ENCODE assay signal across 12 cellular contexts in the genomic region with DNA sequence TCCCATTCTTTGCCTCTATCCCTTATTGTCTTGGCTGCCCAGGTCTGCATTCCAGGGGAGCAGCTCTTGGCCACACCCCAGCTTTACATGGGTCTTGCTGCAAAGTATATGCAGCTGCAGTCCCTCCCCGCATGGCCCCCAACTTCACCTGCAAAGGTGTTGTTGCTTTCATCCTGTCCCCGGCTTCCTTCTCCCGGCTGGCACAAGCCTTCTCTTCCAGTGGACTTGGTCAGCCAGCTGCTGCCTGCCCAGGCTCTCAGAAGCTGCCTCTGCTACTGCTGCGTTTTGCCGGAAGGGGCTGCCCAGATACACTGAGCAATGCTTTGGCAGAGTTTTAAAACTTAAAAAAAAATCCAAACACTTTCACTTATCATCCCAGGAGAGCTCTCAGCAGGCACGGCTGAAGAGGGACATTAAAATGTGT.
DNase-seq lines count a peak whose midpoint lies in the region; ATAC-seq, FAIRE-seq and TF ChIP-seq lines count a peak whose summit lies in the region.
"Had no signal": no experiment of that assay in that cellular context is flagged by ENCODE, and none has a peak within 500 bp of the region (broad histone marks: within the 10 kb centered on the region; RNA-seq: fewer than 3 reads in every experiment).

No MANE protein-coding gene starts in this region.

- H4K20me1 ChIP-seq in astrocyte (ENCODE audit: insufficient read depth, low read length) = no peaks in the 10 kb centered on the region

- ATAC-seq in left cardiac atrium = peak; percentile 88 to 92
- no peak for ATAC-seq in HG03442 (IDR thresholded peaks at IDR 0.05; ENCODE audit: unreplicated experiment)

- H3K27me3 Mint-ChIP-seq in astrocyte (ENCODE audit: low read depth, unreplicated experiment) = no peaks in the 10 kb centered on the region
- H3K27me3 Mint-ChIP-seq in progenitor cell of endocrine pancreas = no peaks in the 10 kb centered on the region

- H3K36me3 ChIP-seq in astrocyte (ENCODE audit: insufficient read depth, low read length) (no peaks in the 10 kb centered on the region), WERI-Rb-1 (no peaks in the 10 kb centered on the region)

- TF ChIP-seq CTCF in AG09309 (IDR thresholded peaks at IDR 0.05; ENCODE audit: control insufficient read depth, insufficient read depth, low read depth, low read length, missing control alignments) (peak; percentile 72), astrocyte (IDR thresholded peaks at IDR 0.05; ENCODE audit: insufficient read depth, low read depth, low read length) (peak; percentile 36), progenitor cell of endocrine pancreas (IDR thresholded peaks at IDR 0.05; ENCODE audit: unreplicated experiment) (peak; percentile 10), WERI-Rb-1 (IDR thresholded peaks at IDR 0.05; ENCODE audit: low read depth, low read length) (no peak)

- peak overlapping the region; percentile 26 for H2AFZ ChIP-seq in astrocyte (ENCODE audit: low read depth, low read length)

- no peak overlapping the region for H3K27ac ChIP-seq in astrocyte (ENCODE audit: low read depth, low read length)
- H3K27ac ChIP-seq in WERI-Rb-1 = no peak overlapping the region

- H3K27me3 ChIP-seq in astrocyte (ENCODE audit: insufficient read depth, low read length) = no peaks in the 10 kb centered on the region
- no peaks in the 10 kb centered on the region for H3K27me3 ChIP-seq in WERI-Rb-1 (ENCODE audit: insufficient read depth, low read depth, severe bottlenecking)

- intact Hi-C loops in left cardiac atrium (cut with DNase I) = loop anchor here in 1 of 2 donors (5.0 to 10.0 kb wide), 2 partner anchors 98 to 366 kb away; no protein-coding TSS in a partner anchor

- H3K27ac Mint-ChIP-seq in astrocyte (ENCODE audit: unreplicated experiment) (no peak overlapping the region), progenitor cell of endocrine pancreas (no peak overlapping the region)
- H3K27ac Mint-ChIP-seq: CD14-positive monocyte had no signal

- H3K9me3 ChIP-seq in astrocyte (ENCODE audit: insufficient read depth, low read depth, low read length) (no peaks in the 10 kb centered on the region), WERI-Rb-1 (ENCODE audit: severe bottlenecking) (no peaks in the 10 kb centered on the region)

- H3K4me1 ChIP-seq in astrocyte (ENCODE audit: insufficient read depth, low read length) = peaks cover 13% of the 10 kb centered on the region

- H3K9me3 Mint-ChIP-seq in astrocyte (ENCODE audit: unreplicated experiment) (no peaks in the 10 kb centered on the region), progenitor cell of endocrine pancreas (ENCODE audit: low read depth) (no peaks in the 10 kb centered on the region)

- H3K4me3 ChIP-seq in AG09309 (ENCODE audit: control insufficient read depth, low read depth, low read length) = no peak overlapping the region
- H3K4me3 ChIP-seq in astrocyte (ENCODE audit: insufficient read depth, low read depth, low read length) = peak overlapping the region; percentile 40
- no peak overlapping the region for H3K4me3 ChIP-seq in WERI-Rb-1 (ENCODE audit: low read depth, low read length)

- peak overlapping the region; percentile 80 for H3K4me2 ChIP-seq in astrocyte (ENCODE audit: low read length)

- H3K36me3 Mint-ChIP-seq in astrocyte (ENCODE audit: low read depth, unreplicated experiment) = peaks cover 23% of the 10 kb centered on the region
- H3K36me3 Mint-ChIP-seq in progenitor cell of endocrine pancreas (ENCODE audit: insufficient read depth) = peaks cover 33% of the 10 kb centered on the region
- H3K36me3 Mint-ChIP-seq: CD14-positive monocyte had no signal

- FAIRE-seq in astrocyte (lab: Jason Lieb, UNC) = no peak
- FAIRE-seq: endometrium had no signal

- H3K4me1 Mint-ChIP-seq in astrocyte (ENCODE audit: low read depth, unreplicated experiment) = peaks cover 10% of the 10 kb centered on the region
- peaks cover 9% of the 10 kb centered on the region for H3K4me1 Mint-ChIP-seq in progenitor cell of endocrine pancreas (ENCODE audit: low read depth)
- H3K4me1 Mint-ChIP-seq: CD14-positive monocyte had no signal

- DNase-seq in AG09309 (ENCODE audit: low read depth) (peak; percentile 17), astrocyte (ENCODE audit: low read depth) (peak; percentile 42), left cardiac atrium (peak; percentile 67), progenitor cell of endocrine pancreas (ENCODE audit: low spot score, unreplicated experiment) (no peak), SW 1271 (lab: John Stamatoyannopoulos, UW) (no peak), WERI-Rb-1 (no peak), GM19240 (ENCODE audit: insufficient read length, low spot score) (no peak)
- DNase-seq: NCI-H526 treated with DMSO at 0.1 percent for 48 hours; stimulated activated CD4-positive, alpha-beta T cell treated with anti-CD3 and anti-CD28 coated beads, Interleukin-2, amount 100 ng/mL, for 48 hours had no signal

- H3K4me3 Mint-ChIP-seq in astrocyte (ENCODE audit: unreplicated experiment) = no peak overlapping the region
- no peak overlapping the region for H3K4me3 Mint-ChIP-seq in progenitor cell of endocrine pancreas (ENCODE audit: low read depth)

- peak overlapping the region; percentile 47 for H3K9ac ChIP-seq in astrocyte (ENCODE audit: low read length)

- no peaks in the 10 kb centered on the region for H3K79me2 ChIP-seq in astrocyte (ENCODE audit: insufficient read depth, low read length)

Comparison
In these comparisons a context has a peak if more than half of its experiments do, and no peak if none do; other contexts are left out.
1. DNase-seq: peak in AG09309 (single experiment), astrocyte (single experiment) and left cardiac atrium (single experiment); none in progenitor cell of endocrine pancreas (single experiment), SW 1271 (0 of 2), WERI-Rb-1 (single experiment) and GM19240 (single experiment).